34 cellular contexts compared by ENCODE assay signal in the genomic region with DNA sequence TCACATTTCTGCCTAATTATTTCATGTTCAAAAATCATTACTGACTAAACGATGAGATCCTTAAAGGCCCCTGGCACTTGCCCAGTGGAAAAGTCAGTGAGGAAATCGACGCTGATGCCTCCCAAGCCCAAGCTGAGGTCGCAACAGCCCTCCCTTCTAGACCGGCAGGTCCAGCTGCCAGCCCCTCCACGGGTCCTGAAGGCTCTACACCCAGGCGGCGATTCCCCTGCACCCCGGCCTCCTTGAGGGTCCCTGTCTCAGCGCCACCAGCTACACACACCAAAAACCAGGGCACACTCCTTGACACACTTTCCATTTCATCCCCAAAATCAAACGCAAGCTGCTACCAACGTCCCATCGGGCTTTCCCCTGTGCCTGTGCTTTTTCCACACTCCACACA.
"Had no signal": no experiment of that assay in that cellular context is flagged by ENCODE, and none has a peak within 500 bp of the region (broad histone marks: within the 10 kb centered on the region; RNA-seq: fewer than 3 reads in every experiment).

No MANE protein-coding gene starts in this region.

- H3K4me1 ChIP-seq: ascending aorta, breast epithelium, colonic mucosa had no signal

- H3K4me3 Mint-ChIP-seq: activated CD4-positive, alpha-beta memory T cell treated with anti-CD3 and anti-CD28 coated beads for 36 hours; activated CD4-positive, alpha-beta T cell treated with anti-CD3 and anti-CD28 coated beads for 36 hours; activated CD4-positive, alpha-beta T cell treated with anti-CD3 and anti-CD28 coated beads, Interleukin-2, amount 10 ng/mL, durations not matched to agents 24 days and 14 days; activated CD8-positive, alpha-beta memory T cell treated with anti-CD3 and anti-CD28 coated beads, Interleukin-2, amount 10 ng/mL, durations not matched to agents 7 days and 5 days; activated CD8-positive, alpha-beta T cell treated with anti-CD3 and anti-CD28 coated beads, Interleukin-2, amount 10 ng/mL, durations not matched to agents 7 days and 5 days; activated naive CD4-positive, alpha-beta T cell treated with anti-CD3 and anti-CD28 coated beads, Interleukin-2, amount 10 ng/mL, durations not matched to agents 7 days and 5 days; activated naive CD8-positive, alpha-beta T cell treated with anti-CD3 and anti-CD28 coated beads, Interleukin-2, amount 10 ng/mL, durations not matched to agents 7 days and 5 days; activated T-cell treated with anti-CD3 and anti-CD28 coated beads, Interleukin-2, amount 50 U/mL, for 72 hours; brain; dendritic cell treated with granulocyte-macrophage colony-stimulating factor and Interleukin-4, amounts not matched to agents 40 ng/mL and 50 ng/mL, for 4 days; endodermal cell; T-helper 17 cell; T-helper 2 cell treated with Interferon-gamma antibody and Interleukin-4, amounts not matched to agents 5 μg/mL and 100 μg/mL, for 36 hours had no signal

- H3K4me3 ChIP-seq: ascending aorta, breast epithelium, cardiac muscle cell, colonic mucosa, dorsolateral prefrontal cortex had no signal

- ATAC-seq: activated CD4-positive, alpha-beta T cell treated with anti-CD3 and anti-CD28 coated beads for 36 hours; activated CD8-positive, alpha-beta memory T cell treated with anti-CD3 and anti-CD28 coated beads, Interleukin-2, amount 10 ng/mL, durations not matched to agents 7 days and 5 days; activated CD8-positive, alpha-beta T cell treated with anti-CD3 and anti-CD28 coated beads, Interleukin-2, amount 10 ng/mL, durations not matched to agents 7 days and 5 days; activated naive CD4-positive, alpha-beta T cell treated with anti-CD3 and anti-CD28 coated beads, Interleukin-2, amount 50 U/mL, for 72 hours; activated T-cell treated with anti-CD3 and anti-CD28 coated beads, Interleukin-2, amount 50 U/mL, for 72 hours; esophagus mucosa; T-helper 17 cell had no signal

- H3K36me3 Mint-ChIP-seq: activated CD4-positive, alpha-beta memory T cell treated with anti-CD3 and anti-CD28 coated beads for 36 hours; activated CD8-positive, alpha-beta memory T cell treated with anti-CD3 and anti-CD28 coated beads, Interleukin-2, amount 10 ng/mL, durations not matched to agents 7 days and 5 days; activated naive CD4-positive, alpha-beta T cell treated with anti-CD3 and anti-CD28 coated beads, Interleukin-2, amount 10 ng/mL, durations not matched to agents 7 days and 5 days; activated naive CD4-positive, alpha-beta T cell treated with anti-CD3 and anti-CD28 coated beads, Interleukin-2, amount 50 U/mL, for 72 hours; activated naive CD8-positive, alpha-beta T cell treated with anti-CD3 and anti-CD28 coated beads, Interleukin-2, amount 10 ng/mL, durations not matched to agents 7 days and 5 days; brain had no signal

- H3K9me3 Mint-ChIP-seq: activated CD4-positive, alpha-beta memory T cell treated with anti-CD3 and anti-CD28 coated beads for 36 hours; activated CD4-positive, alpha-beta T cell treated with anti-CD3 and anti-CD28 coated beads, Interleukin-2, amount 10 ng/mL, durations not matched to agents 24 days and 14 days; activated naive CD4-positive, alpha-beta T cell treated with anti-CD3 and anti-CD28 coated beads, Interleukin-2, amount 10 ng/mL, durations not matched to agents 7 days and 5 days; activated naive CD4-positive, alpha-beta T cell treated with anti-CD3 and anti-CD28 coated beads, Interleukin-2, amount 50 U/mL, for 72 hours; activated naive CD8-positive, alpha-beta T cell treated with anti-CD3 and anti-CD28 coated beads, Interleukin-2, amount 10 ng/mL, durations not matched to agents 7 days and 5 days; activated T-cell treated with anti-CD3 and anti-CD28 coated beads, Interleukin-2, amount 50 U/mL, for 72 hours; brain; dendritic cell treated with granulocyte-macrophage colony-stimulating factor and Interleukin-4, amounts not matched to agents 40 ng/mL and 50 ng/mL, for 4 days; endodermal cell; T-helper 2 cell treated with Interferon-gamma antibody and Interleukin-4, amounts not matched to agents 5 μg/mL and 100 μg/mL, for 36 hours had no signal

- H3K4me1 Mint-ChIP-seq: activated CD4-positive, alpha-beta T cell treated with anti-CD3 and anti-CD28 coated beads for 36 hours; activated CD4-positive, alpha-beta T cell treated with anti-CD3 and anti-CD28 coated beads, Interleukin-2, amount 10 ng/mL, durations not matched to agents 24 days and 14 days; activated CD8-positive, alpha-beta memory T cell treated with anti-CD3 and anti-CD28 coated beads, Interleukin-2, amount 10 ng/mL, durations not matched to agents 7 days and 5 days; activated naive CD4-positive, alpha-beta T cell treated with anti-CD3 and anti-CD28 coated beads, Interleukin-2, amount 10 ng/mL, durations not matched to agents 7 days and 5 days; activated naive CD8-positive, alpha-beta T cell treated with anti-CD3 and anti-CD28 coated beads, Interleukin-2, amount 10 ng/mL, durations not matched to agents 7 days and 5 days; T-helper 17 cell had no signal

- H3K9me3 ChIP-seq: ascending aorta, breast epithelium, colonic mucosa had no signal

- DNase-seq: activated CD4-positive, alpha-beta memory T cell treated with anti-CD3 and anti-CD28 coated beads for 36 hours; activated CD4-positive, alpha-beta T cell treated with anti-CD3 and anti-CD28 coated beads for 36 hours; activated CD4-positive, alpha-beta T cell treated with anti-CD3 and anti-CD28 coated beads, Interleukin-2, amount 10 ng/mL, durations not matched to agents 24 days and 14 days; activated CD4-positive, CD25-positive, alpha-beta regulatory T cell; activated CD4-positive, CD25-positive, alpha-beta regulatory T cell treated with anti-CD3 and anti-CD28 coated beads, Interleukin-2, amount 50 U/mL, for 72 hours; activated CD8-positive, alpha-beta memory T cell treated with anti-CD3 and anti-CD28 coated beads, Interleukin-2, amount 10 ng/mL, durations not matched to agents 7 days and 5 days; activated CD8-positive, alpha-beta memory T cell treated with anti-CD3 and anti-CD28 coated beads, Interleukin-2, amount 50 U/mL, for 4 hours; activated CD8-positive, alpha-beta T cell treated with anti-CD3 and anti-CD28 coated beads, Interleukin-2, amount 10 ng/mL, durations not matched to agents 7 days and 5 days; activated gamma-delta T cell; activated naive CD4-positive, alpha-beta T cell; activated naive CD4-positive, alpha-beta T cell treated with anti-CD3 and anti-CD28 coated beads, Interleukin-2, amount 10 ng/mL, durations not matched to agents 7 days and 5 days; activated naive CD8-positive, alpha-beta T cell treated with anti-CD3 and anti-CD28 coated beads, Interleukin-2, amount 10 ng/mL, durations not matched to agents 7 days and 5 days; activated T-cell treated with anti-CD3 and anti-CD28 coated beads, Interleukin-2, amount 50 U/mL, for 1 hour; activated T-cell treated with anti-CD3 and anti-CD28 coated beads, Interleukin-2, amount 50 U/mL, for 72 hours; central memory CD4-positive, alpha-beta T cell; cerebellar nuclear complex; colonic mucosa; dorsolateral prefrontal cortex; effector memory CD4-positive, alpha-beta T cell; endodermal cell; foreskin fibroblast; head of caudate nucleus; T-helper 1 cell; T-helper 17 cell; T1000 had no signal

- H3K27ac Mint-ChIP-seq: activated CD4-positive, alpha-beta memory T cell treated with anti-CD3 and anti-CD28 coated beads for 36 hours; activated CD4-positive, alpha-beta T cell treated with anti-CD3 and anti-CD28 coated beads for 36 hours; activated CD4-positive, alpha-beta T cell treated with anti-CD3 and anti-CD28 coated beads, Interleukin-2, amount 10 ng/mL, durations not matched to agents 24 days and 14 days; activated CD8-positive, alpha-beta memory T cell treated with anti-CD3 and anti-CD28 coated beads, Interleukin-2, amount 10 ng/mL, durations not matched to agents 7 days and 5 days; activated CD8-positive, alpha-beta T cell treated with anti-CD3 and anti-CD28 coated beads, Interleukin-2, amount 10 ng/mL, durations not matched to agents 7 days and 5 days; activated naive CD4-positive, alpha-beta T cell treated with anti-CD3 and anti-CD28 coated beads, Interleukin-2, amount 10 ng/mL, durations not matched to agents 7 days and 5 days; activated naive CD4-positive, alpha-beta T cell treated with anti-CD3 and anti-CD28 coated beads, Interleukin-2, amount 50 U/mL, for 72 hours; activated naive CD8-positive, alpha-beta T cell treated with anti-CD3 and anti-CD28 coated beads, Interleukin-2, amount 10 ng/mL, durations not matched to agents 7 days and 5 days; activated T-cell treated with anti-CD3 and anti-CD28 coated beads, Interleukin-2, amount 50 U/mL, for 72 hours; brain; dendritic cell treated with granulocyte-macrophage colony-stimulating factor and Interleukin-4, amounts not matched to agents 40 ng/mL and 50 ng/mL, for 4 days; endodermal cell; T-helper 17 cell; T-helper 2 cell treated with Interferon-gamma antibody and Interleukin-4, amounts not matched to agents 5 μg/mL and 100 μg/mL, for 36 hours had no signal

- H3K27me3 ChIP-seq: ascending aorta, cardiac muscle cell, colonic mucosa had no signal

- H3K36me3 ChIP-seq: ascending aorta, breast epithelium, cardiac muscle cell, colonic mucosa had no signal

- H3K27ac ChIP-seq: ascending aorta, breast epithelium, cardiac muscle cell, colonic mucosa, dorsolateral prefrontal cortex had no signal

- FAIRE-seq: frontal cortex had no signal

- H3K27me3 Mint-ChIP-seq: activated CD4-positive, alpha-beta memory T cell treated with anti-CD3 and anti-CD28 coated beads for 36 hours; activated CD4-positive, alpha-beta T cell treated with anti-CD3 and anti-CD28 coated beads, Interleukin-2, amount 10 ng/mL, durations not matched to agents 24 days and 14 days had no signal
